In genomic region chr2:143455317-143455716, GRCh38 we compare ENCODE assay signal across 1 cellular context.
TF ChIP-seq lines count a peak whose summit lies in the region.

No MANE protein-coding gene starts in this region.

TF ChIP-seq in K562, 482 proteins besides CTCF, POLR2A, EP300 and RAD21 (continued from another document):
- TF ChIP-seq ZNF668 (CRISPR knock-in tag; IDR thresholded peaks at IDR 0.05) (peak; percentile 52; the same call in 1 of the 2 replicates), BACH1 (tag; IDR thresholded peaks at IDR 0.05) (peak; percentile 54; the same call in 1 of the 2 replicates), SMAD4 (CRISPR knock-in tag; conservative IDR thresholded peaks at IDR 0.05) (0 out of 2 replicates have a peak, but pooled peaks have one; percentile 55), ZNF592 (IDR thresholded peaks at IDR 0.05) (peak; percentile 54)
